In the genomic region with DNA sequence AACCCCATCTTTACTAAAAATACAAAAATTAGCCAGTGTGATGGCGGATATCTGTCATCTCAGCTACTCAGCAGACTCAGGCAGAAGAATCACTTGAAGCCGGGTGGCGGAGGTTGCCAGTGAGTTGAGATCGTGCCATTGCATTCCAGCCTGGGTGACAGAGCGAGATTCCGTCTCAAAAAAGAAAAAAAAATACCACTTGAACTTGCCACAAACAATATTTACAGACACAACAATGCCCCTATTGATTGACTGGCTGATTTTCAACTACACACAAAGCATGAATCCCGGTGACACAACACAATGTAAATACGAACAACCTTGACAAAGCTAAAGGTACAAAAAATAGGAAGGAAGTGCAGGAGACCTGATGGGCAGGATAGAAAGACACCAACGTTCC, we compare ENCODE assay signal across 1 cellular context.
TF ChIP-seq lines count a peak whose summit lies in the region.

No MANE protein-coding gene starts in this region.

TF ChIP-seq in HCT116, 20 proteins besides CTCF, POLR2A, EP300 and RAD21 (continued from another document):
- TF ChIP-seq, protein P1, sequence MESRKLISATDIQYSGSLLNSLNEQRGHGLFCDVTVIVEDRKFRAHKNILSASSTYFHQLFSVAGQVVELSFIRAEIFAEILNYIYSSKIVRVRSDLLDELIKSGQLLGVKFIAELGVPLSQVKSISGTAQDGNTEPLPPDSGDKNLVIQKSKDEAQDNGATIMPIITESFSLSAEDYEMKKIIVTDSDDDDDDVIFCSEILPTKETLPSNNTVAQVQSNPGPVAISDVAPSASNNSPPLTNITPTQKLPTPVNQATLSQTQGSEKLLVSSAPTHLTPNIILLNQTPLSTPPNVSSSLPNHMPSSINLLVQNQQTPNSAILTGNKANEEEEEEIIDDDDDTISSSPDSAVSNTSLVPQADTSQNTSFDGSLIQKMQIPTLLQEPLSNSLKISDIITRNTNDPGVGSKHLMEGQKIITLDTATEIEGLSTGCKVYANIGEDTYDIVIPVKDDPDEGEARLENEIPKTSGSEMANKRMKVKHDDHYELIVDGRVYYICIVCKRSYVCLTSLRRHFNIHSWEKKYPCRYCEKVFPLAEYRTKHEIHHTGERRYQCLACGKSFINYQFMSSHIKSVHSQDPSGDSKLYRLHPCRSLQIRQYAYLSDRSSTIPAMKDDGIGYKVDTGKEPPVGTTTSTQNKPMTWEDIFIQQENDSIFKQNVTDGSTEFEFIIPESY (IDR thresholded peaks at IDR 0.05; ENCODE audit: extremely low read depth, insufficient replicate concordance, low read length): no peak
- TF ChIP-seq, protein P2, sequence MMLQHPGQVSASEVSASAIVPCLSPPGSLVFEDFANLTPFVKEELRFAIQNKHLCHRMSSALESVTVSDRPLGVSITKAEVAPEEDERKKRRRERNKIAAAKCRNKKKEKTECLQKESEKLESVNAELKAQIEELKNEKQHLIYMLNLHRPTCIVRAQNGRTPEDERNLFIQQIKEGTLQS (IDR thresholded peaks at IDR 0.05): no peak
